ENCODE assay signal across 21 cellular contexts in the genomic region with DNA sequence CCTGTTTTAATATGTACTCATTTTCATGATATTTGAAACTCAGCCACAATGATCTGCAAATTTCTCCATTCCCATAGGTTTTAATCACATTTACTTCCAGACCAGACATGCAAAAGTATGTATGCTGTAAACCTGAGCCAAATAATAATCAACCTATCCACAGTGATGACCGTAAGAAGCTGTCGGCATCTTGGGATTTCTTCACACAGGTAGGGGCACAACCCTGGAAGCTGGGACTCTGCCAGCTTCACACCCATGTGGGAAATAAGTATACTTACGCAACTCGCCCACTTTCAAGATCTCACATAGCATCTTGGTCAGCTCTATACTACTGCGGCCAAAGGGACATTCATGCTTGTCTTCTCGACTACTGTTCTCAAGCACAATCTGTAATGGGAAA.
DNase-seq lines count a peak whose midpoint lies in the region; ATAC-seq, FAIRE-seq and TF ChIP-seq lines count a peak whose summit lies in the region.
"Had no signal": no experiment of that assay in that cellular context is flagged by ENCODE, and none has a peak within 500 bp of the region (broad histone marks: within the 10 kb centered on the region; RNA-seq: fewer than 3 reads in every experiment).

No MANE protein-coding gene starts in this region.

- H3K4me3 Mint-ChIP-seq in activated CD4-positive, alpha-beta T cell treated with anti-CD3 and anti-CD28 coated beads, Interleukin-2, amount 10 ng/mL, durations not matched to agents 24 days and 14 days = no peak overlapping the region
- H3K4me3 Mint-ChIP-seq in activated T-cell treated with anti-CD3 and anti-CD28 coated beads, Interleukin-2, amount 50 U/mL, for 24 hours = no peak overlapping the region
- H3K4me3 Mint-ChIP-seq: CD14-positive monocyte; CD4-positive, alpha-beta memory T cell; H9 had no signal

- H3K4me1 ChIP-seq in foreskin keratinocyte = no peaks in the 10 kb centered on the region
- H3K4me1 ChIP-seq in pancreas = peaks cover 0 to 4% (median 0%) of the 10 kb centered on the region in 3 donors
- H3K4me1 ChIP-seq: A549 had no signal

- H3K9me3 Mint-ChIP-seq in activated CD4-positive, alpha-beta T cell treated with anti-CD3 and anti-CD28 coated beads, Interleukin-2, amount 10 ng/mL, durations not matched to agents 24 days and 14 days = peaks cover 3% of the 10 kb centered on the region
- peaks cover 10% of the 10 kb centered on the region for H3K9me3 Mint-ChIP-seq in activated T-cell treated with anti-CD3 and anti-CD28 coated beads, Interleukin-2, amount 50 U/mL, for 24 hours

- H3K36me3 Mint-ChIP-seq in activated CD4-positive, alpha-beta T cell treated with anti-CD3 and anti-CD28 coated beads, Interleukin-2, amount 10 ng/mL, durations not matched to agents 24 days and 14 days (ENCODE audit: low read depth) = peaks cover 59% of the 10 kb centered on the region
- H3K36me3 Mint-ChIP-seq in activated T-cell treated with anti-CD3 and anti-CD28 coated beads, Interleukin-2, amount 50 U/mL, for 24 hours (ENCODE audit: low read depth) = peaks cover 81% of the 10 kb centered on the region

- peaks cover 30% of the 10 kb centered on the region for H3K4me1 Mint-ChIP-seq in activated CD4-positive, alpha-beta T cell treated with anti-CD3 and anti-CD28 coated beads, Interleukin-2, amount 10 ng/mL, durations not matched to agents 24 days and 14 days
- H3K4me1 Mint-ChIP-seq in activated T-cell treated with anti-CD3 and anti-CD28 coated beads, Interleukin-2, amount 50 U/mL, for 24 hours (ENCODE audit: low read depth) = peaks cover 38% of the 10 kb centered on the region

- H3K36me3 ChIP-seq in pancreas = no peaks in the 10 kb centered on the region

- H3K27me3 Mint-ChIP-seq in activated CD4-positive, alpha-beta T cell treated with anti-CD3 and anti-CD28 coated beads, Interleukin-2, amount 10 ng/mL, durations not matched to agents 24 days and 14 days = no peaks in the 10 kb centered on the region
- no peaks in the 10 kb centered on the region for H3K27me3 Mint-ChIP-seq in activated T-cell treated with anti-CD3 and anti-CD28 coated beads, Interleukin-2, amount 50 U/mL, for 24 hours
- H3K27me3 Mint-ChIP-seq: CD4-positive, alpha-beta memory T cell had no signal

- no peak for TF ChIP-seq CTCF in epithelial cell of esophagus (IDR thresholded peaks at IDR 0.05; ENCODE audit: insufficient read depth, low read depth, low read length, missing control alignments)
- TF ChIP-seq CTCF in foreskin keratinocyte (conservative IDR thresholded peaks at IDR 0.05) = no peak
- no peak for TF ChIP-seq CTCF in pancreas (IDR thresholded peaks at IDR 0.05)

- no peaks in the 10 kb centered on the region for H3K27me3 ChIP-seq in foreskin keratinocyte
- H3K27me3 ChIP-seq in pancreas = no peaks in the 10 kb centered on the region
- H3K27me3 ChIP-seq: BLaER1 had no signal

- H3K27ac ChIP-seq in foreskin keratinocyte = no peak overlapping the region
- no peak overlapping the region for H3K27ac ChIP-seq in pancreas
- H3K27ac ChIP-seq: 22Rv1, A549, BLaER1 had no signal

- no peak overlapping the region for H3K4me3 ChIP-seq in epithelial cell of esophagus (ENCODE audit: low read length)
- H3K4me3 ChIP-seq in pancreas = no peak overlapping the region
- H3K4me3 ChIP-seq: A549, BLaER1 had no signal

- peak overlapping the region; percentile 8 for H3K27ac Mint-ChIP-seq in activated CD4-positive, alpha-beta T cell treated with anti-CD3 and anti-CD28 coated beads, Interleukin-2, amount 10 ng/mL, durations not matched to agents 24 days and 14 days
- no peak overlapping the region for H3K27ac Mint-ChIP-seq in activated T-cell treated with anti-CD3 and anti-CD28 coated beads, Interleukin-2, amount 50 U/mL, for 24 hours
- H3K27ac Mint-ChIP-seq: H9 had no signal

- DNase-seq in activated CD4-positive, alpha-beta T cell treated with anti-CD3 and anti-CD28 coated beads, Interleukin-2, amount 10 ng/mL, durations not matched to agents 24 days and 14 days = no peak
- DNase-seq in activated CD4-positive, alpha-beta T cell treated with anti-CD3 and anti-CD28 coated beads, Interleukin-2, amount 50 U/mL, for 4 hours = no peak
- DNase-seq in epithelial cell of esophagus (ENCODE audit: low read depth) (peak; percentile 95), foreskin keratinocyte (peak; percentile 85 to 91), NCI-H510A treated with DMSO at 0.1 percent for 48 hours (lab: John Stamatoyannopoulos, UW) (no peak), pancreas (no peak), NCI-H69 (lab: John Stamatoyannopoulos, UW) (no peak)
- no peak for DNase-seq in activated T-cell treated with anti-CD3 and anti-CD28 coated beads, Interleukin-2, amount 50 U/mL, for 24 hours
- DNase-seq: CD4-positive, alpha-beta memory T cell; DMS153; DMS79; GDM1; GOT3; H9 had no signal

- no peaks in the 10 kb centered on the region for H3K9me3 ChIP-seq in pancreas
- H3K9me3 ChIP-seq: A549 had no signal

- ATAC-seq in foreskin keratinocyte (peak; percentile 29), pancreas (no peak)
- ATAC-seq: A549, HepG2 had no signal

- intact Hi-C loops in activated CD4-positive, alpha-beta T cell treated with anti-CD3 and anti-CD28 coated beads, Interleukin-2, amount 10 ng/mL, durations not matched to agents 24 days and 14 days (cut with micrococcal nuclease) = no loop called here
- intact Hi-C loops in pancreas (cut with DNase I) = no loop called here

- no peak for FAIRE-seq in pancreas (lab: Jason Lieb, UNC)
- FAIRE-seq: A549, GM12892, GM18507, HepG2 had no signal

- 93 to 96% methylated on average over 6 of the region's 6 CpGs for WGBS in pancreas, 2 donors

Comparison
In these comparisons a context has a peak if more than half of its experiments do, and no peak if none do; other contexts are left out.
1. DNase-seq: peak in epithelial cell of esophagus (single experiment) and foreskin keratinocyte (2 of 2); none in activated CD4-positive, alpha-beta T cell treated with anti-CD3 and anti-CD28 coated beads, Interleukin-2, amount 10 ng/mL, durations not matched to agents 24 days and 14 days (single experiment), activated CD4-positive, alpha-beta T cell treated with anti-CD3 and anti-CD28 coated beads, Interleukin-2, amount 50 U/mL, for 4 hours (0 of 2), NCI-H510A treated with DMSO at 0.1 percent for 48 hours (single experiment), activated T-cell treated with anti-CD3 and anti-CD28 coated beads, Interleukin-2, amount 50 U/mL, for 24 hours (single experiment), pancreas (0 of 6) and NCI-H69 (single experiment).